1 cellular context compared by ENCODE assay signal in the genomic region with DNA sequence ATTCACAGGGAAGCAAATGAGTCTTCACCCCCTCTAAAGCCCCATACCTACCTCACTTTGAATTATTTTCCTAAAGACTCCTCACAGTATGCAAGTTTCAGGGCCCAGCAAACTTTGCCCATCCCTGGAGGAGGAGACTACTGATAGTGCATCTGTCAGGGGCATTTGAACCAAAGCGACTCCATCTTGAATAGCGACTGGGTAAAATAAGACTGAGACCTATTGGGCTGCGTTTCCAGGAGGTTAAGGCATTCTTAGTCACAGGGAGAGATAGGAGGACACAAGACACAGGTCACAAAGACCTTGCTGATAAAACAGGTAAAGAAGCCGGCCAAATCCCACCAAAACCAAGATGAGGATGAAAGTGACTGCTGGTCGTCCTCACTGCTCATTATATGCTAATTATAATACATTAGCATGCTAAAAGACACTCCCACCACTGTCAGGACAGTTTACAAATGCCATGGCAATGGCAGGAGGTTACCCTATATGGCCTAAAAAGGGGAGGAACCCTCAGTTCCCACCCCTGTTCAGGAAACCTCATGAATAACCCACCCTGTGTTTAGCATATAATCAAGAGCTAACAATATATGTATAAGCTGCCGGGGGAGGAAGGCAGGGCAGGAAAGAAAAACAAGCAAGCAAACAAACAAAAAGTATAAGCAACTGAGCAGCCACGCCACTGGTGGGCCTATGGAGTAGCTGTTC.
TF ChIP-seq lines count a peak whose summit lies in the region.

No MANE protein-coding gene starts in this region.

TF ChIP-seq in K562, 482 proteins besides CTCF, POLR2A, EP300 and RAD21 (continued from another document and continues in another):
- TF ChIP-seq, protein P1, sequence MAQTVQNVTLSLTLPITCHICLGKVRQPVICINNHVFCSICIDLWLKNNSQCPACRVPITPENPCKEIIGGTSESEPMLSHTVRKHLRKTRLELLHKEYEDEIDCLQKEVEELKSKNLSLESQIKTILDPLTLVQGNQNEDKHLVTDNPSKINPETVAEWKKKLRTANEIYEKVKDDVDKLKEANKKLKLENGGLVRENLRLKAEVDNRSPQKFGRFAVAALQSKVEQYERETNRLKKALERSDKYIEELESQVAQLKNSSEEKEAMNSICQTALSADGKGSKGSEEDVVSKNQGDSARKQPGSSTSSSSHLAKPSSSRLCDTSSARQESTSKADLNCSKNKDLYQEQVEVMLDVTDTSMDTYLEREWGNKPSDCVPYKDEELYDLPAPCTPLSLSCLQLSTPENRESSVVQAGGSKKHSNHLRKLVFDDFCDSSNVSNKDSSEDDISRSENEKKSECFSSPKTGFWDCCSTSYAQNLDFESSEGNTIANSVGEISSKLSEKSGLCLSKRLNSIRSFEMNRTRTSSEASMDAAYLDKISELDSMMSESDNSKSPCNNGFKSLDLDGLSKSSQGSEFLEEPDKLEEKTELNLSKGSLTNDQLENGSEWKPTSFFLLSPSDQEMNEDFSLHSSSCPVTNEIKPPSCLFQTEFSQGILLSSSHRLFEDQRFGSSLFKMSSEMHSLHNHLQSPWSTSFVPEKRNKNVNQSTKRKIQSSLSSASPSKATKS (CRISPR knock-in tag; IDR thresholded peaks at IDR 0.05) = no peak
- no peak for TF ChIP-seq SMARCC2 (IDR thresholded peaks at IDR 0.05; ENCODE audit: low read depth)
- TF ChIP-seq, protein P2, sequence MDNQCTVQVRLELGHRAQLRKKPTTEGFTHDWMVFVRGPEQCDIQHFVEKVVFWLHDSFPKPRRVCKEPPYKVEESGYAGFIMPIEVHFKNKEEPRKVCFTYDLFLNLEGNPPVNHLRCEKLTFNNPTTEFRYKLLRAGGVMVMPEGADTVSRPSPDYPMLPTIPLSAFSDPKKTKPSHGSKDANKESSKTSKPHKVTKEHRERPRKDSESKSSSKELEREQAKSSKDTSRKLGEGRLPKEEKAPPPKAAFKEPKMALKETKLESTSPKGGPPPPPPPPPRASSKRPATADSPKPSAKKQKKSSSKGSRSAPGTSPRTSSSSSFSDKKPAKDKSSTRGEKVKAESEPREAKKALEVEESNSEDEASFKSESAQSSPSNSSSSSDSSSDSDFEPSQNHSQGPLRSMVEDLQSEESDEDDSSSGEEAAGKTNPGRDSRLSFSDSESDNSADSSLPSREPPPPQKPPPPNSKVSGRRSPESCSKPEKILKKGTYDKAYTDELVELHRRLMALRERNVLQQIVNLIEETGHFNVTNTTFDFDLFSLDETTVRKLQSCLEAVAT (IDR thresholded peaks at IDR 0.05) = no peak
- TF ChIP-seq SMAD3 (CRISPR knock-in tag; conservative IDR thresholded peaks at IDR 0.05) = peak; percentile 90
- peak; percentile 84 for TF ChIP-seq HIVEP1 (CRISPR knock-in tag; IDR thresholded peaks at IDR 0.05)
- no peak for TF ChIP-seq U2AF2 (optimal IDR thresholded peaks at IDR 0.05; ENCODE audit: low read depth, low read length)
- no peak for TF ChIP-seq ZNF23 (CRISPR knock-in tag; IDR thresholded peaks at IDR 0.05)
- TF ChIP-seq, protein P3, sequence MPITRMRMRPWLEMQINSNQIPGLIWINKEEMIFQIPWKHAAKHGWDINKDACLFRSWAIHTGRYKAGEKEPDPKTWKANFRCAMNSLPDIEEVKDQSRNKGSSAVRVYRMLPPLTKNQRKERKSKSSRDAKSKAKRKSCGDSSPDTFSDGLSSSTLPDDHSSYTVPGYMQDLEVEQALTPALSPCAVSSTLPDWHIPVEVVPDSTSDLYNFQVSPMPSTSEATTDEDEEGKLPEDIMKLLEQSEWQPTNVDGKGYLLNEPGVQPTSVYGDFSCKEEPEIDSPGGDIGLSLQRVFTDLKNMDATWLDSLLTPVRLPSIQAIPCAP (CRISPR knock-in tag; IDR thresholded peaks at IDR 0.05; ENCODE audit: borderline replicate concordance) = no peak
- no peak for TF ChIP-seq HDAC1 (IDR thresholded peaks at IDR 0.05)
- TF ChIP-seq SRSF9 (IDR thresholded peaks at IDR 0.05; ENCODE audit: borderline replicate concordance, low read depth, low read length) = no peak
- no peak for TF ChIP-seq CREM (IDR thresholded peaks at IDR 0.05; ENCODE audit: low read depth)
- TF ChIP-seq NR2C2 (CRISPR knock-in tag; IDR thresholded peaks at IDR 0.05) = no peak
- no peak for TF ChIP-seq NR2C2 (tag; IDR thresholded peaks at IDR 0.05)
- peak; percentile 79; the same call in 1 of the 2 replicates for TF ChIP-seq ZNF76 (CRISPR knock-in tag; IDR thresholded peaks at IDR 0.05; ENCODE audit: borderline replicate concordance)
- peak; percentile 76; the same call in 1 of the 2 replicates for TF ChIP-seq BACH1 (tag; IDR thresholded peaks at IDR 0.05)
- peak; percentile 51; the same call in 1 of the 2 replicates for TF ChIP-seq ZFPM2 (CRISPR knock-in tag; IDR thresholded peaks at IDR 0.05)
- TF ChIP-seq KLF10 (CRISPR knock-in tag; IDR thresholded peaks at IDR 0.05) = no peak
- TF ChIP-seq TAF7 (tag; IDR thresholded peaks at IDR 0.05) = peak; percentile 80
- TF ChIP-seq WHSC1 (IDR thresholded peaks at IDR 0.05; ENCODE audit: low read length) = no peak
- TF ChIP-seq, protein P4, sequence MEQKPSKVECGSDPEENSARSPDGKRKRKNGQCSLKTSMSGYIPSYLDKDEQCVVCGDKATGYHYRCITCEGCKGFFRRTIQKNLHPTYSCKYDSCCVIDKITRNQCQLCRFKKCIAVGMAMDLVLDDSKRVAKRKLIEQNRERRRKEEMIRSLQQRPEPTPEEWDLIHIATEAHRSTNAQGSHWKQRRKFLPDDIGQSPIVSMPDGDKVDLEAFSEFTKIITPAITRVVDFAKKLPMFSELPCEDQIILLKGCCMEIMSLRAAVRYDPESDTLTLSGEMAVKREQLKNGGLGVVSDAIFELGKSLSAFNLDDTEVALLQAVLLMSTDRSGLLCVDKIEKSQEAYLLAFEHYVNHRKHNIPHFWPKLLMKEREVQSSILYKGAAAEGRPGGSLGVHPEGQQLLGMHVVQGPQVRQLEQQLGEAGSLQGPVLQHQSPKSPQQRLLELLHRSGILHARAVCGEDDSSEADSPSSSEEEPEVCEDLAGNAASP (IDR thresholded peaks at IDR 0.05) = no peak
- no peak for TF ChIP-seq MEF2A (IDR thresholded peaks at IDR 0.05; ENCODE audit: control insufficient read depth, low read depth, low read length)
- no peak for TF ChIP-seq ZBTB26 (CRISPR knock-in tag; IDR thresholded peaks at IDR 0.05)
- no peak for TF ChIP-seq MTA1 (IDR thresholded peaks at IDR 0.05; ENCODE audit: borderline replicate concordance)
- no peak for TF ChIP-seq RBM39 (optimal IDR thresholded peaks at IDR 0.05; ENCODE audit: low read depth, low read length)
- TF ChIP-seq, protein P5, sequence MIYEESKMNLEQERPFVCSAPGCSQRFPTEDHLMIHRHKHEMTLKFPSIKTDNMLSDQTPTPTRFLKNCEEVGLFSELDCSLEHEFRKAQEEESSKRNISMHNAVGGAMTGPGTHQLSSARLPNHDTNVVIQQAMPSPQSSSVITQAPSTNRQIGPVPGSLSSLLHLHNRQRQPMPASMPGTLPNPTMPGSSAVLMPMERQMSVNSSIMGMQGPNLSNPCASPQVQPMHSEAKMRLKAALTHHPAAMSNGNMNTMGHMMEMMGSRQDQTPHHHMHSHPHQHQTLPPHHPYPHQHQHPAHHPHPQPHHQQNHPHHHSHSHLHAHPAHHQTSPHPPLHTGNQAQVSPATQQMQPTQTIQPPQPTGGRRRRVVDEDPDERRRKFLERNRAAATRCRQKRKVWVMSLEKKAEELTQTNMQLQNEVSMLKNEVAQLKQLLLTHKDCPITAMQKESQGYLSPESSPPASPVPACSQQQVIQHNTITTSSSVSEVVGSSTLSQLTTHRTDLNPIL (CRISPR knock-in tag; IDR thresholded peaks at IDR 0.05) = peak; percentile 54; the same call in 1 of the 2 replicates
- no peak for TF ChIP-seq TARDBP (IDR thresholded peaks at IDR 0.05)
- TF ChIP-seq CHAMP1 (IDR thresholded peaks at IDR 0.05) = no peak
- TF ChIP-seq ILK (tag; IDR thresholded peaks at IDR 0.05; ENCODE audit: borderline replicate concordance, low read depth) = peak; percentile 86
- no peak for TF ChIP-seq HMG20B (CRISPR knock-in tag; IDR thresholded peaks at IDR 0.05)
- no peak for TF ChIP-seq ZKSCAN3 (CRISPR knock-in tag; IDR thresholded peaks at IDR 0.05)
- TF ChIP-seq, protein P6, sequence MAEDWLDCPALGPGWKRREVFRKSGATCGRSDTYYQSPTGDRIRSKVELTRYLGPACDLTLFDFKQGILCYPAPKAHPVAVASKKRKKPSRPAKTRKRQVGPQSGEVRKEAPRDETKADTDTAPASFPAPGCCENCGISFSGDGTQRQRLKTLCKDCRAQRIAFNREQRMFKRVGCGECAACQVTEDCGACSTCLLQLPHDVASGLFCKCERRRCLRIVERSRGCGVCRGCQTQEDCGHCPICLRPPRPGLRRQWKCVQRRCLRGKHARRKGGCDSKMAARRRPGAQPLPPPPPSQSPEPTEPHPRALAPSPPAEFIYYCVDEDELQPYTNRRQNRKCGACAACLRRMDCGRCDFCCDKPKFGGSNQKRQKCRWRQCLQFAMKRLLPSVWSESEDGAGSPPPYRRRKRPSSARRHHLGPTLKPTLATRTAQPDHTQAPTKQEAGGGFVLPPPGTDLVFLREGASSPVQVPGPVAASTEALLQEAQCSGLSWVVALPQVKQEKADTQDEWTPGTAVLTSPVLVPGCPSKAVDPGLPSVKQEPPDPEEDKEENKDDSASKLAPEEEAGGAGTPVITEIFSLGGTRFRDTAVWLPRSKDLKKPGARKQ (CRISPR knock-in tag; IDR thresholded peaks at IDR 0.05) = 0 out of 2 replicates have a peak, but pooled peaks have one; percentile 56
- TF ChIP-seq KAT2B (IDR thresholded peaks at IDR 0.05; ENCODE audit: low read depth, low read length) = no peak
- no peak for TF ChIP-seq RBFOX2 (IDR thresholded peaks at IDR 0.05; ENCODE audit: low read depth, low read length)
- TF ChIP-seq NFIX (CRISPR knock-in tag; IDR thresholded peaks at IDR 0.05; ENCODE audit: low read depth) = peak; percentile 46; the same call in 1 of the 2 replicates
- no peak for TF ChIP-seq ZNF512 (tag; IDR thresholded peaks at IDR 0.05)
- TF ChIP-seq, protein P7, sequence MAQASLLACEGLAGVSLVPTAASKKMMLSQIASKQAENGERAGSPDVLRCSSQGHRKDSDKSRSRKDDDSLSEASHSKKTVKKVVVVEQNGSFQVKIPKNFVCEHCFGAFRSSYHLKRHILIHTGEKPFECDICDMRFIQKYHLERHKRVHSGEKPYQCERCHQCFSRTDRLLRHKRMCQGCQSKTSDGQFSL (CRISPR knock-in tag; IDR thresholded peaks at IDR 0.05) = no peak
- TF ChIP-seq, protein P7 (tag; IDR thresholded peaks at IDR 0.05) = peak in 1 of 2 experiments; percentile 94; a peak in 2 of 4 replicates
- TF ChIP-seq BRF1 (IDR thresholded peaks at IDR 0.05; ENCODE audit: borderline replicate concordance, extremely low read depth, insufficient read length) = no peak
- TF ChIP-seq ZNF75A (CRISPR knock-in tag; IDR thresholded peaks at IDR 0.05) = no peak
- no peak for TF ChIP-seq NR4A1 (CRISPR knock-in tag; IDR thresholded peaks at IDR 0.05)
- peak; percentile 98 for TF ChIP-seq NR4A1 (tag; IDR thresholded peaks at IDR 0.05)
- TF ChIP-seq GTF2F1 (IDR thresholded peaks at IDR 0.05; ENCODE audit: low read depth, low read length) = no peak
- no peak for TF ChIP-seq ZKSCAN1 (IDR thresholded peaks at IDR 0.05; ENCODE audit: low read depth, low read length)
- TF ChIP-seq ETV1 (tag; conservative IDR thresholded peaks at IDR 0.05; ENCODE audit: low read depth) = 0 out of 2 replicates have a peak, but pooled peaks have one; percentile 55
- no peak for TF ChIP-seq ZZZ3 (IDR thresholded peaks at IDR 0.05)
- TF ChIP-seq HEY1 (CRISPR knock-in tag; IDR thresholded peaks at IDR 0.05; ENCODE audit: borderline replicate concordance) = no peak
- TF ChIP-seq CBX1 (IDR thresholded peaks at IDR 0.05; ENCODE audit: low read depth) = no peak
- TF ChIP-seq HDAC6 (IDR thresholded peaks at IDR 0.05; ENCODE audit: low read depth, low read length) = no peak
- no peak for TF ChIP-seq TAF1 (IDR thresholded peaks at IDR 0.05; ENCODE audit: control insufficient read depth, extremely low read depth, insufficient read depth, low read length, severe bottlenecking)
- peak; percentile 62; the same call in 1 of the 2 replicates for TF ChIP-seq ZFP1 (CRISPR knock-in tag; IDR thresholded peaks at IDR 0.05)
- no peak for TF ChIP-seq ZNF212 (CRISPR knock-in tag; IDR thresholded peaks at IDR 0.05)
- TF ChIP-seq NCOA1 (IDR thresholded peaks at IDR 0.05; ENCODE audit: low read depth) = no peak
- peak; percentile 96 for TF ChIP-seq KLF6 (CRISPR knock-in tag; IDR thresholded peaks at IDR 0.05; ENCODE audit: borderline replicate concordance)
